Comparison of ENCODE assay signal across 1 cellular context in the genomic region with DNA sequence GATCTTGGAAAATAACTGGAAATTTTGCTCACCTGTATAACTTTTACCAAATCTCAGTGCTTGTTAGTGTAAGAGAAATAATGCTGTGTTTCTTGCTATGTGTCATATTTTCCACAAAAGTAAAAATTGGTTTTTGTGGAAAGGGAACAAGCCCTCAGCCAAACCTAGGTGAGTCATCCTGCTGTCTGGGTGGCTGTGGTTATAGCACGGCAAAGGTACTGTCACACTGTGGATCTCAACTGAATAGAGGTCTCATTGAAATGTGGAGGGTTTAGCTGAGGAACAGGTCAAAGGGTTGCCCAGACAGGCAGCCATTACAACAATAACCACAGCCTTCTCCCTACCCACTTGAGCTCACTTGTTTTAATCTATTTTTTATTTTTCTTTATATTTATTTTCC.
TF ChIP-seq lines count a peak whose summit lies in the region.

No MANE protein-coding gene starts in this region.

TF ChIP-seq in GM23338, 12 proteins besides CTCF, POLR2A, EP300 and RAD21:
- TF ChIP-seq, protein P1, sequence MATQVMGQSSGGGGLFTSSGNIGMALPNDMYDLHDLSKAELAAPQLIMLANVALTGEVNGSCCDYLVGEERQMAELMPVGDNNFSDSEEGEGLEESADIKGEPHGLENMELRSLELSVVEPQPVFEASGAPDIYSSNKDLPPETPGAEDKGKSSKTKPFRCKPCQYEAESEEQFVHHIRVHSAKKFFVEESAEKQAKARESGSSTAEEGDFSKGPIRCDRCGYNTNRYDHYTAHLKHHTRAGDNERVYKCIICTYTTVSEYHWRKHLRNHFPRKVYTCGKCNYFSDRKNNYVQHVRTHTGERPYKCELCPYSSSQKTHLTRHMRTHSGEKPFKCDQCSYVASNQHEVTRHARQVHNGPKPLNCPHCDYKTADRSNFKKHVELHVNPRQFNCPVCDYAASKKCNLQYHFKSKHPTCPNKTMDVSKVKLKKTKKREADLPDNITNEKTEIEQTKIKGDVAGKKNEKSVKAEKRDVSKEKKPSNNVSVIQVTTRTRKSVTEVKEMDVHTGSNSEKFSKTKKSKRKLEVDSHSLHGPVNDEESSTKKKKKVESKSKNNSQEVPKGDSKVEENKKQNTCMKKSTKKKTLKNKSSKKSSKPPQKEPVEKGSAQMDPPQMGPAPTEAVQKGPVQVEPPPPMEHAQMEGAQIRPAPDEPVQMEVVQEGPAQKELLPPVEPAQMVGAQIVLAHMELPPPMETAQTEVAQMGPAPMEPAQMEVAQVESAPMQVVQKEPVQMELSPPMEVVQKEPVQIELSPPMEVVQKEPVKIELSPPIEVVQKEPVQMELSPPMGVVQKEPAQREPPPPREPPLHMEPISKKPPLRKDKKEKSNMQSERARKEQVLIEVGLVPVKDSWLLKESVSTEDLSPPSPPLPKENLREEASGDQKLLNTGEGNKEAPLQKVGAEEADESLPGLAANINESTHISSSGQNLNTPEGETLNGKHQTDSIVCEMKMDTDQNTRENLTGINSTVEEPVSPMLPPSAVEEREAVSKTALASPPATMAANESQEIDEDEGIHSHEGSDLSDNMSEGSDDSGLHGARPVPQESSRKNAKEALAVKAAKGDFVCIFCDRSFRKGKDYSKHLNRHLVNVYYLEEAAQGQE (IDR thresholded peaks at IDR 0.05; ENCODE audit: unreplicated experiment) = no peak
- TF ChIP-seq STAT1 (IDR thresholded peaks at IDR 0.05; ENCODE audit: unreplicated experiment) = no peak
- TF ChIP-seq, protein P2, sequence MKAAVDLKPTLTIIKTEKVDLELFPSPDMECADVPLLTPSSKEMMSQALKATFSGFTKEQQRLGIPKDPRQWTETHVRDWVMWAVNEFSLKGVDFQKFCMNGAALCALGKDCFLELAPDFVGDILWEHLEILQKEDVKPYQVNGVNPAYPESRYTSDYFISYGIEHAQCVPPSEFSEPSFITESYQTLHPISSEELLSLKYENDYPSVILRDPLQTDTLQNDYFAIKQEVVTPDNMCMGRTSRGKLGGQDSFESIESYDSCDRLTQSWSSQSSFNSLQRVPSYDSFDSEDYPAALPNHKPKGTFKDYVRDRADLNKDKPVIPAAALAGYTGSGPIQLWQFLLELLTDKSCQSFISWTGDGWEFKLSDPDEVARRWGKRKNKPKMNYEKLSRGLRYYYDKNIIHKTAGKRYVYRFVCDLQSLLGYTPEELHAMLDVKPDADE (IDR thresholded peaks at IDR 0.05) = no peak
